ENCODE assay signal across 19 cellular contexts in the genomic region with DNA sequence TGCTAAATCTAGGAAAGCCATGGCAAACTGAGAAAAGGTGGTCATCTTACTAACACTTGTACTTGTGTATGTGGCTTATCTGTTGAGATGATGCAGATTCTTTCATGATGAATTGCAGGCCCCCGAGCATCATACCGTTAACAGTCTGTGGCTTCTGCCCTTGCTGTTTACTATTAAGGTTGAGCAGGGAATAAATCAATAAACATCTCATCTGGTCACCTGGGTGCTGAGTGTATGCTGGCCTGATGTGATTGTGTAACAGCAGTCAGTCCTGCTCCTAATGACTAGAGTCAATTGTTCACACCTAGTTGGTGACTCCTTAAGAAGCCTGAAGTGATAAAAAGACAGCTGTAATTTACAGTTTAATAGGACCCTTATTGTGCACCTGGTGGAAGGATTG. TPM values are rescaled to one million over a fixed set of nuclear protein-coding genes. Genes with fewer than 3 reads are reported as not detected.
"Had no signal": no experiment of that assay in that cellular context is flagged by ENCODE, and none has a peak within 500 bp of the region (broad histone marks: within the 10 kb centered on the region; RNA-seq: fewer than 3 reads in every experiment).

No MANE protein-coding gene starts in this region.

- H3K27me3 Mint-ChIP-seq: dendritic cell treated with granulocyte-macrophage colony-stimulating factor and Interleukin-4, amounts not matched to agents 40 ng/mL and 50 ng/mL, for 4 days; type B pancreatic cell had no signal

- H3K9me3 Mint-ChIP-seq: brain; dendritic cell treated with granulocyte-macrophage colony-stimulating factor and Interleukin-4, amounts not matched to agents 40 ng/mL and 50 ng/mL, for 4 days; nephron progenitor cell; type B pancreatic cell had no signal

- H3K9me3 ChIP-seq: esophagus squamous epithelium, psoas muscle had no signal

- H3K4me3 Mint-ChIP-seq: brain; dendritic cell treated with granulocyte-macrophage colony-stimulating factor and Interleukin-4, amounts not matched to agents 40 ng/mL and 50 ng/mL, for 4 days; nephron progenitor cell; type B pancreatic cell had no signal

- ATAC-seq: activated naive CD4-positive, alpha-beta T cell treated with anti-CD3 and anti-CD28 coated beads, Interleukin-2, amount 50 U/mL, for 72 hours; foreskin keratinocyte; psoas muscle; sciatic nerve had no signal

- H3K27me3 ChIP-seq: esophagus squamous epithelium, foreskin keratinocyte had no signal

- H3K27ac Mint-ChIP-seq: activated naive CD4-positive, alpha-beta T cell treated with anti-CD3 and anti-CD28 coated beads, Interleukin-2, amount 50 U/mL, for 72 hours; brain; dendritic cell treated with granulocyte-macrophage colony-stimulating factor and Interleukin-4, amounts not matched to agents 40 ng/mL and 50 ng/mL, for 4 days; nephron progenitor cell; type B pancreatic cell had no signal

- H3K36me3 Mint-ChIP-seq: activated naive CD4-positive, alpha-beta T cell treated with anti-CD3 and anti-CD28 coated beads, Interleukin-2, amount 50 U/mL, for 72 hours; brain; type B pancreatic cell had no signal

- DNase-seq: activated CD4-positive, alpha-beta T cell treated with anti-CD3 and anti-CD28 coated beads, Interleukin-2, amount 50 U/mL, for 1 hour; activated effector memory CD4-positive, alpha-beta T cell treated with Interleukin-2 at 50 U/mL for 16 hours; amygdala; esophagus squamous epithelium; foreskin keratinocyte; head of caudate nucleus; mammary epithelial cell; nephron progenitor cell; psoas muscle; stimulated activated CD4-positive, alpha-beta T cell treated with anti-CD3 and anti-CD28 coated beads, Interleukin-2, amount 100 ng/mL, for 24 hours; stimulated activated naive CD4-positive, alpha-beta T cell; T-helper 2 cell had no signal

- H3K27ac ChIP-seq: foreskin keratinocyte, psoas muscle had no signal

- H3K4me1 Mint-ChIP-seq: brain had no signal

RNA-seq across cellular contexts. Expression of a gene that starts 8.3 kb away (rescaled TPM):
- total RNA-seq: activated CD8-positive, alpha-beta memory T cell treated with anti-CD3 and anti-CD28 coated beads for 36 hours; activated naive CD4-positive, alpha-beta T cell treated with anti-CD3 and anti-CD28 coated beads, Interleukin-2, amount 50 U/mL, for 72 hours; esophagus squamous epithelium; foreskin keratinocyte; mammary epithelial cell; osteoblast; psoas muscle; sciatic nerve had no signal
